1 cellular context compared by ENCODE assay signal in genomic region chr7:51430480-51431086, GRCh38.
TF ChIP-seq lines count a peak whose summit lies in the region.

No MANE protein-coding gene starts in this region.

TF ChIP-seq in HepG2, 621 proteins besides CTCF, POLR2A, EP300 and RAD21 (continued from another document):
- TF ChIP-seq, protein P1, sequence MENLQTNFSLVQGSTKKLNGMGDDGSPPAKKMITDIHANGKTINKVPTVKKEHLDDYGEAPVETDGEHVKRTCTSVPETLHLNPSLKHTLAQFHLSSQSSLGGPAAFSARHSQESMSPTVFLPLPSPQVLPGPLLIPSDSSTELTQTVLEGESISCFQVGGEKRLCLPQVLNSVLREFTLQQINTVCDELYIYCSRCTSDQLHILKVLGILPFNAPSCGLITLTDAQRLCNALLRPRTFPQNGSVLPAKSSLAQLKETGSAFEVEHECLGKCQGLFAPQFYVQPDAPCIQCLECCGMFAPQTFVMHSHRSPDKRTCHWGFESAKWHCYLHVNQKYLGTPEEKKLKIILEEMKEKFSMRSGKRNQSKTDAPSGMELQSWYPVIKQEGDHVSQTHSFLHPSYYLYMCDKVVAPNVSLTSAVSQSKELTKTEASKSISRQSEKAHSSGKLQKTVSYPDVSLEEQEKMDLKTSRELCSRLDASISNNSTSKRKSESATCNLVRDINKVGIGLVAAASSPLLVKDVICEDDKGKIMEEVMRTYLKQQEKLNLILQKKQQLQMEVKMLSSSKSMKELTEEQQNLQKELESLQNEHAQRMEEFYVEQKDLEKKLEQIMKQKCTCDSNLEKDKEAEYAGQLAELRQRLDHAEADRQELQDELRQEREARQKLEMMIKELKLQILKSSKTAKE (CRISPR knock-in tag; IDR thresholded peaks at IDR 0.05; ENCODE audit: borderline replicate concordance), result no peak
- no peak for TF ChIP-seq ATF5 (CRISPR knock-in tag; IDR thresholded peaks at IDR 0.05; ENCODE audit: low read depth)
- TF ChIP-seq ZNF335 (CRISPR knock-in tag; IDR thresholded peaks at IDR 0.05), result no peak
- no peak for TF ChIP-seq RAD51 (IDR thresholded peaks at IDR 0.05; ENCODE audit: borderline replicate concordance)
- no peak for TF ChIP-seq KMT2B (CRISPR knock-in tag; IDR thresholded peaks at IDR 0.05)
- no peak for TF ChIP-seq RCOR2 (CRISPR knock-in tag; IDR thresholded peaks at IDR 0.05)
- no peak for TF ChIP-seq SMAD9 (CRISPR knock-in tag; IDR thresholded peaks at IDR 0.05)
- no peak for TF ChIP-seq LRRFIP1 (CRISPR knock-in tag; conservative IDR thresholded peaks at IDR 0.05)
- TF ChIP-seq SMC3 (IDR thresholded peaks at IDR 0.05; ENCODE audit: low read length), result peak; percentile 76
- TF ChIP-seq SAFB2 (CRISPR knock-in tag; IDR thresholded peaks at IDR 0.05; ENCODE audit: borderline replicate concordance, low read depth), result no peak
- TF ChIP-seq ZNF331 (CRISPR knock-in tag; IDR thresholded peaks at IDR 0.05), result no peak
- TF ChIP-seq ZFP36 (IDR thresholded peaks at IDR 0.05; ENCODE audit: borderline replicate concordance, low read depth, low read length, partially characterized antibody), result no peak
- TF ChIP-seq ARID5B (CRISPR knock-in tag; IDR thresholded peaks at IDR 0.05), result no peak
- no peak for TF ChIP-seq ZNF260 (CRISPR knock-in tag; IDR thresholded peaks at IDR 0.05; ENCODE audit: borderline replicate concordance, low read depth)
- no peak for TF ChIP-seq ZNF720 (CRISPR knock-in tag; IDR thresholded peaks at IDR 0.05)
- no peak for TF ChIP-seq PLRG1 (conservative IDR thresholded peaks at IDR 0.05)
- no peak for TF ChIP-seq NR2F2 (IDR thresholded peaks at IDR 0.05; ENCODE audit: borderline replicate concordance, low read depth)
- no peak for TF ChIP-seq ZNF234 (CRISPR knock-in tag; conservative IDR thresholded peaks at IDR 0.05)
- no peak for TF ChIP-seq ZNF30 (CRISPR knock-in tag; IDR thresholded peaks at IDR 0.05)
- no peak for TF ChIP-seq U2AF2 (IDR thresholded peaks at IDR 0.05; ENCODE audit: low read depth, low read length)
- peak; percentile 95 for TF ChIP-seq STAG1 (CRISPR knock-in tag; IDR thresholded peaks at IDR 0.05)
- no peak for TF ChIP-seq STAT5B (CRISPR knock-in tag; IDR thresholded peaks at IDR 0.05)
